ENCODE assay signal across 7 cellular contexts in the genomic region with DNA sequence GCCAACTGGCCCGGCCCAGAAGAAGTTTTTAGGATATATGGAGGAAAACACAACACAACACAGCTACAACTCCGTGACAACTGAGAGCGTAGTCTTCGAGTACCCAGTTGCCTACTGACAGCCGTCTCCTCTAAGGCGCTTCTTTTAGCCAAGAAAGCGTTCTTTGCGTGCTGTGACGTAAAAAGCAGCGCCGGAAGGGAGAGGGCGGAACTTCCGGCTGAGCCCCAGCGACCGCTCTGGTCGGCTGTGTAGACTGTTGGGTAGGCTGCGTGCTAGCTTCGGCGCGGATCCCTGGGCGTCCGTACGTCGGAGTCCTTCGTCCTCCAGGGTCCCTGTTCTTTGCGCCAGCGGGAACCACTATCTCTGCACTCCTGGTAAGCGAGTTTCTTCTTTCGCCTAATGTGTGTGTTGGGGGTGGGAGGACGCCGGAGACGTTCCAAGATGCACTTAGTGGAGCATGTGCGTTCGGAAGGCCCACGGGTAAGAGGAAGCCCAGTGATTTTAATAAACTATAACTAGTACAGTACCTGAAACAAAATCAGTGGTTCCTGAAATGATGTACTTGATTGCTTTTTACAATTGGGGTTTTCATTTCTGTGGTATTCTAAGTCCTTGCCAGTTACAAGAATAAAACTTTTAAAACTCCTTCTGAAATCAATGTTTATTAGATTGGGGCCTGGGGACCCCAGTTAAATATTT. TPM values are rescaled to one million over a fixed set of nuclear protein-coding genes. Genes with fewer than 3 reads are reported as not detected.
DNase-seq lines count a peak whose midpoint lies in the region; ATAC-seq, FAIRE-seq and TF ChIP-seq lines count a peak whose summit lies in the region.

A gene (plus strand): TSS at position 239 of the 699 bp plus-strand sequence. CDS start 2,914 bp downstream, outside the sequence.

- peak; percentile 3 for FAIRE-seq in TTC549 (lab: Jason Lieb, UNC)

- ATAC-seq in GM18519 (IDR thresholded peaks at IDR 0.05; ENCODE audit: low FRiP score, unreplicated experiment), result peak; percentile 99
- ATAC-seq in HG03045 (IDR thresholded peaks at IDR 0.05; ENCODE audit: unreplicated experiment), result peak; percentile 99
- peak; percentile 97 for ATAC-seq in body of pancreas

- H3K4me3 ChIP-seq in body of pancreas, result peak within 1 kb of the TSS; percentile 57 to 58
- peak within 1 kb of the TSS; percentile 47 to 74 (median 70) for H3K4me3 ChIP-seq in sigmoid colon

- DNase-seq in NCI-H2107 treated with DMSO at 0.1 percent for 48 hours (lab: John Stamatoyannopoulos, UW; ENCODE audit: unreplicated experiment), result peak; percentile 86
- DNase-seq in body of pancreas, result peak; percentile 87 to 91 (median 89)
- DNase-seq in iPS DF 4.7 (ENCODE audit: extremely low read depth, low spot score), result peak; percentile 82
- DNase-seq in sigmoid colon, result peak; percentile 95

- TF ChIP-seq EP300 in sigmoid colon (IDR thresholded peaks at IDR 0.05), result no peak

- H3K4me1 ChIP-seq in body of pancreas, result peaks cover 12% of the 10 kb centered on the region
- H3K4me1 ChIP-seq in sigmoid colon, result peaks cover 0 to 27% (median 16%) of the 10 kb centered on the region in 4 donors

- H3K27ac ChIP-seq in body of pancreas (peak within 1 kb of the TSS; percentile 69 to 85 (median 75)), sigmoid colon (peak within 1 kb of the TSS; percentile 85 to 90 (median 87))

- TF ChIP-seq CTCF in body of pancreas (IDR thresholded peaks at IDR 0.05), result no peak
- no peak for TF ChIP-seq CTCF in sigmoid colon (IDR thresholded peaks at IDR 0.05)

- H3K9me3 ChIP-seq in body of pancreas (no peaks in the 10 kb centered on the region), sigmoid colon (no peaks in the 10 kb centered on the region)

- intact Hi-C loops in body of pancreas (cut with DNase I), result no loop called here
- intact Hi-C loops in sigmoid colon (cut with DNase I), result loop anchor here (1.0 to 5.0 kb wide), 3 partner anchors 12 to 854 kb away; a partner anchor contains a TSS

- H3K27me3 ChIP-seq in body of pancreas (no peaks in the 10 kb centered on the region), sigmoid colon (peaks cover 0 to 27% (median 0%) of the 10 kb centered on the region in 3 donors)

- WGBS in body of pancreas, 2 donors, result 0 to 1% methylated on average over 25 to 35 of the region's 35 CpGs
- WGBS in sigmoid colon, 2 donors, result 0 to 1% methylated on average over 35 of the region's 35 CpGs

- peaks cover 2 to 4% of the 10 kb centered on the region in 2 donors for H3K36me3 ChIP-seq in body of pancreas (replicated peaks in 1 of 2; ENCODE audit: insufficient read depth in 1 of 2, low read depth in 2 of 2)
- H3K36me3 ChIP-seq in sigmoid colon, result peaks cover 0 to 23% (median 2%) of the 10 kb centered on the region in 4 donors

- TF ChIP-seq POLR2A in body of pancreas (IDR thresholded peaks at IDR 0.05) (peak; percentile 46 to 86 (median 85)), sigmoid colon (IDR thresholded peaks at IDR 0.05) (peak; percentile 77 to 84)

RNA-seq across cellular contexts. Expression of the gene that starts here (rescaled TPM):
- 1 to 10 TPM; 3.3 to 9.9 TPM for total RNA-seq in body of pancreas
- total RNA-seq in sigmoid colon, result 10 to 100 TPM; 15.5 to 29.1 (median 19.2) TPM
- polyA plus RNA-seq in sigmoid colon, result 10 to 100 TPM; 15.0 to 22.6 (median 19.7) TPM

Comparison
In these comparisons a context has a peak if more than half of its experiments do, and no peak if none do; other contexts are left out.
1. Peak in every context shown above with its lines: DNase-seq, ATAC-seq, H3K4me3 ChIP-seq and H3K27ac ChIP-seq.